In the genomic region with DNA sequence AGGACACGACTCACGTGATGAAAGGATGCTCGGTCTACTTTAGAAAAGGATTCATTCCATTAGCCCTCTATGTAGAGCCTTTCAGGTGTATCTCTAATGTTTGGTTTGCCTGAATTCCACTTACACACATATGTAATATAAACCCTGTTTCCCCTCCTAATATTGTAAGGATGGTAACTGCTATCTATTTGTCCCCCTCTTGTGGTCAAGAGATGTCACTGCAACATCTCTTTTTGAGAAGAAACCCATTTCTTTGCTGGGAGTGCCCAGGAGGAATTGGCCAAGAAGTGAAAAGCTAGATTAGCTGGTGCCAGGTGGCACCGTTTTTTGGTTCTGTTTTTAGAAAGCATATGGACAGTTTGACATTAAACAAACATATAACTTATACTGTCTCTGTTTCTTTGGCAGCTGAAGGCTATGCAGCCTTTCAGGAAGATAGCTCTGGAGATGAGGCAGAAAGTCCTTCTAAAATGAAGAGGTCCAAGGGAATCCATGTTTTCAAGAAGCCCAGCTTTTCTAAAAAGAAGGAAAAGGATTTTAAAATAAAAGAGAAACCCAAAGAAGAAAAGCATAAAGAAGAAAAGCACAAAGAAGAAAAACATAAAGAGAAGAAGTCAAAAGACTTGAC, we compare ENCODE assay signal across 9 cellular contexts. TPM values are rescaled to one million over a fixed set of nuclear protein-coding genes. Genes with fewer than 3 reads are reported as not detected.
DNase-seq lines count a peak whose midpoint lies in the region; ATAC-seq, FAIRE-seq and TF ChIP-seq lines count a peak whose summit lies in the region.
"Had no signal": no experiment of that assay in that cellular context is flagged by ENCODE, and none has a peak within 500 bp of the region (broad histone marks: within the 10 kb centered on the region; RNA-seq: fewer than 3 reads in every experiment).

No MANE protein-coding gene starts in this region.

- no peaks in the 10 kb centered on the region for H3K27me3 ChIP-seq in testis

- DNase-seq in AG10803 (ENCODE audit: low read depth) = peak; percentile 51
- DNase-seq in GM12892 (ENCODE audit: insufficient read length) = no peak
- peak; percentile 61 for DNase-seq in NCI-H2227 (lab: John Stamatoyannopoulos, UW; ENCODE audit: unreplicated experiment)
- DNase-seq in astrocyte of the cerebellum (ENCODE audit: low read depth) = peak; percentile 26
- peak; percentile 62 for DNase-seq in inferior parietal cortex (ENCODE audit: extremely low spot score)
- no peak for DNase-seq in testis

- intact Hi-C loops in testis (cut with DNase I; ENCODE audit: low total_unique reads) = no loop called here

- ATAC-seq in GM18520 (IDR thresholded peaks at IDR 0.05; ENCODE audit: unreplicated experiment) (no peak), GM18868 (IDR thresholded peaks at IDR 0.05; ENCODE audit: unreplicated experiment) (no peak)

- no peaks in the 10 kb centered on the region for H3K4me1 ChIP-seq in testis

- H3K4me3 ChIP-seq in AG10803 (ENCODE audit: low read length) = no peak overlapping the region
- H3K4me3 ChIP-seq in astrocyte of the cerebellum (ENCODE audit: low read depth, low read length) = no peak overlapping the region
- H3K4me3 ChIP-seq in testis = no peak overlapping the region

- H3K36me3 ChIP-seq in testis (ENCODE audit: low read depth, missing control alignments) = no peaks in the 10 kb centered on the region

- peak; percentile 87 for FAIRE-seq in GM12892 (lab: Jason Lieb, UNC)

- TF ChIP-seq POLR2A in GM12892 (IDR thresholded peaks at IDR 0.05; ENCODE audit: low read depth, low read length) (no peak), testis (IDR thresholded peaks at IDR 0.05) (no peak)

- H3K9me3 ChIP-seq in testis = no peaks in the 10 kb centered on the region

- no peak overlapping the region for H3K27ac ChIP-seq in testis
- H3K27ac ChIP-seq: epithelial cell of prostate had no signal

- peak; percentile 95 for TF ChIP-seq CTCF in AG10803 (conservative IDR thresholded peaks at IDR 0.05; ENCODE audit: low read length)
- TF ChIP-seq CTCF in astrocyte of the cerebellum (IDR thresholded peaks at IDR 0.05; ENCODE audit: low read depth, low read length, missing control alignments) = peak; percentile 81
- TF ChIP-seq CTCF in testis (IDR thresholded peaks at IDR 0.05) = peak; percentile 53 to 75 (median 68)

- in situ Hi-C loops in astrocyte of the cerebellum (cut with HindIII; ENCODE audit: low sequenced_read_pairs) = no loop called here

- 83% methylated on average over 4 of the region's 4 CpGs for WGBS in testis, 2 donors

RNA-seq across cellular contexts. Expression of a gene that starts 41.2 kb away (rescaled TPM):
- polyA plus RNA-seq in GM12892 (2012; ENCODE audit: missing spikeins) = 36.0 TPM
- 10 to 100 TPM; 46.3 to 59.8 TPM for total RNA-seq in testis
- polyA plus RNA-seq in testis (ENCODE audit: insufficient read depth, low read depth, low replicate concordance) = 23.6 TPM

Comparison
In these comparisons a context has a peak if more than half of its experiments do, and no peak if none do; other contexts are left out.
1. DNase-seq: peak in AG10803 (single experiment), NCI-H2227 (single experiment), astrocyte of the cerebellum (single experiment) and inferior parietal cortex (single experiment); none in GM12892 (single experiment) and testis (single experiment).
2. Peak in every context shown above with its lines, with median percentiles within 50 percentile points of each other: CTCF ChIP-seq.